Comparison of ENCODE assay signal across 21 cellular contexts in the genomic region with DNA sequence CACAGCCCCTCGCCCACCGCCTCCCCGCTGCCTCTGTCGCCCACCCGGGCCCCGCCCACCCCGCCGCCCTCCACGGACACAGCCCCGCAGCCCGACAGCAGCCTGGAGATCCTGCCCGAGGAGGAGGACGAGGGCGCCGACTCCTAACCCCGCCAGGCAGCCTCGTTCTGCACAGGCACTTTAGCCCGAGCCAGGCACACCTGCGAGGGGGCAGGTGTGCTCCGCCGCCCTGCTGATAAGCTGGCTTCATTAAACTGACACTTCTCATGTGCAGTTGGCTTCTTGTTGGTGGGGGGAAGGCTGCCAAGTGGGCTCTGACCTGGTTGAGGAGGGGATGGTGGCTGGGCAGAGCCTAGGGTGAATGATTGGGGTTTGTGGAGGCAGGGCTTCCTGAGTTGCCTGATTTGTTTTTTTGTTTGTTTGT. TPM values are rescaled to one million over a fixed set of nuclear protein-coding genes. Genes with fewer than 3 reads are reported as not detected.
DNase-seq lines count a peak whose midpoint lies in the region; ATAC-seq and TF ChIP-seq lines count a peak whose summit lies in the region.
"Had no signal": no experiment of that assay in that cellular context is flagged by ENCODE, and none has a peak within 500 bp of the region (broad histone marks: within the 10 kb centered on the region; RNA-seq: fewer than 3 reads in every experiment).

No MANE protein-coding gene starts in this region.

- peaks cover 40% of the 10 kb centered on the region for H4K20me1 ChIP-seq in OCI-LY3 (ENCODE audit: insufficient read depth, low read length)

- H3K9ac ChIP-seq in OCI-LY3 (ENCODE audit: low read length), result peak overlapping the region; percentile 13; the same call in 1 of the 2 replicates

- no peaks in the 10 kb centered on the region for H3K4me1 ChIP-seq in right cardiac atrium (ENCODE audit: control insufficient read depth, insufficient read depth, low read length)
- peaks cover 58% of the 10 kb centered on the region for H3K4me1 ChIP-seq in OCI-LY3 (ENCODE audit: low read length)

- 91% methylated on average over 21 of the region's 21 CpGs for WGBS in right cardiac atrium

- no peak overlapping the region for H3K4me3 ChIP-seq in right cardiac atrium (ENCODE audit: low read length)
- H3K4me3 ChIP-seq in OCI-LY3 (ENCODE audit: low read length), result peak overlapping the region; percentile 32
- H3K4me3 ChIP-seq: adrenal gland had no signal

- TF ChIP-seq CTCF in OCI-LY3 (IDR thresholded peaks at IDR 0.05; ENCODE audit: low read depth, low read length), result no peak
- no peak for TF ChIP-seq CTCF in GM10266 (IDR thresholded peaks at IDR 0.05; ENCODE audit: control insufficient read depth, insufficient read depth, low read depth, missing control alignments)
- no peak for TF ChIP-seq CTCF in CD4-positive, alpha-beta T cell (IDR thresholded peaks at IDR 0.05)

- no peak overlapping the region for H2AFZ ChIP-seq in OCI-LY3 (ENCODE audit: low read depth, low read length)

- peaks cover 61% of the 10 kb centered on the region for H3K36me3 ChIP-seq in OCI-LY3 (replicated peaks; ENCODE audit: low read depth, low read length)

- intact Hi-C loops in right cardiac atrium (cut with DNase I) (no loop called here), left cardiac atrium (cut with DNase I) (no loop called here)
- intact Hi-C loops in CD4-positive, alpha-beta T cell (cut with DNase I, micrococcal nuclease), result no loop called here

- no peaks in the 10 kb centered on the region for H3K27me3 ChIP-seq in right cardiac atrium (ENCODE audit: control insufficient read depth, insufficient read depth)
- H3K27me3 ChIP-seq in OCI-LY3 (ENCODE audit: low read depth, low read length), result no peaks in the 10 kb centered on the region
- no peaks in the 10 kb centered on the region for H3K27me3 ChIP-seq in CD4-positive, alpha-beta T cell (ENCODE audit: control insufficient read depth, insufficient read depth, low read length)
- H3K27me3 ChIP-seq: adrenal gland had no signal

- H3K27ac Mint-ChIP-seq in CD4-positive, alpha-beta T cell, result no peak overlapping the region
- H3K27ac Mint-ChIP-seq: activated CD4-positive, alpha-beta T cell treated with anti-CD3 and anti-CD28 coated beads, Interleukin-2, amount 10 ng/mL, durations not matched to agents 7 days and 5 days; T-cell had no signal

- no peak overlapping the region for H3K4me3 Mint-ChIP-seq in CD4-positive, alpha-beta T cell
- H3K4me3 Mint-ChIP-seq: activated CD4-positive, alpha-beta T cell treated with anti-CD3 and anti-CD28 coated beads, Interleukin-2, amount 10 ng/mL, durations not matched to agents 7 days and 5 days had no signal

- CTCF ChIA-PET in CD4-positive, alpha-beta T cell (lab: Charles Lee), result no interaction called here

- no peaks in the 10 kb centered on the region for H3K9me3 Mint-ChIP-seq in CD4-positive, alpha-beta T cell
- H3K9me3 Mint-ChIP-seq: activated CD4-positive, alpha-beta T cell treated with anti-CD3 and anti-CD28 coated beads, Interleukin-2, amount 10 ng/mL, durations not matched to agents 7 days and 5 days; T-cell had no signal

- H3K27ac ChIP-seq in right cardiac atrium (ENCODE audit: low read length) (no peak overlapping the region), OCI-LY3 (ENCODE audit: low read length) (peak overlapping the region; percentile 78)
- H3K27ac ChIP-seq in CD4-positive, alpha-beta T cell (ENCODE audit: low read depth, low read length), result no peak overlapping the region
- H3K27ac ChIP-seq: adrenal gland had no signal

- no peaks in the 10 kb centered on the region for H3K27me3 Mint-ChIP-seq in CD4-positive, alpha-beta T cell
- H3K27me3 Mint-ChIP-seq: T-cell had no signal

- POLR2A ChIA-PET in CD4-positive, alpha-beta T cell (lab: Charles Lee), result interaction anchor here (1.0 kb wide), 1 partner anchor 9 kb away, joined by 3 read pairs; no protein-coding TSS in a partner anchor

- DNase-seq in right cardiac atrium (peak in 2 of 3 donors; percentile 49 to 56), left cardiac atrium (no peak), NCI-H146 (lab: John Stamatoyannopoulos, UW) (peak; percentile 84), putamen (ENCODE audit: low spot score) (no peak), GM10266 (ENCODE audit: extremely low spot score) (no peak)
- no peak for DNase-seq in CD4-positive, alpha-beta T cell
- DNase-seq: activated CD4-positive, alpha-beta T cell treated with anti-CD3 and anti-CD28 coated beads, Interleukin-2, amount 10 ng/mL, durations not matched to agents 7 days and 5 days; activated CD8-positive, alpha-beta memory T cell treated with anti-CD3 and anti-CD28 coated beads, Interleukin-2, amount 50 U/mL, for 48 hours; activated gamma-delta T cell treated with Interleukin-2 at 50 U/mL for 16 hours; dermis blood vessel endothelial cell; DND-41; hippocampal formation; kidney; mammary epithelial cell; occipital lobe; OCI-M1; Right ventricle myocardium superior; T-cell had no signal

- peaks cover 23% of the 10 kb centered on the region for H3K36me3 Mint-ChIP-seq in CD4-positive, alpha-beta T cell (ENCODE audit: low read depth)

- H3K4me2 ChIP-seq in OCI-LY3 (ENCODE audit: low read length), result peak overlapping the region; percentile 56

- ATAC-seq in right cardiac atrium (no peak), left cardiac atrium (no peak), HG03175 (IDR thresholded peaks at IDR 0.05; ENCODE audit: unreplicated experiment) (no peak)
- ATAC-seq in CD4-positive, alpha-beta T cell (ENCODE audit: poor library complexity), result no peak
- ATAC-seq: T-cell had no signal

- H3K79me2 ChIP-seq in OCI-LY3 (ENCODE audit: low read length), result peaks cover 13% of the 10 kb centered on the region

- peaks cover 11% of the 10 kb centered on the region for H3K4me1 Mint-ChIP-seq in CD4-positive, alpha-beta T cell (ENCODE audit: low read depth)

- H3K9me3 ChIP-seq in right cardiac atrium (ENCODE audit: control insufficient read depth, low read length) (no peaks in the 10 kb centered on the region), OCI-LY3 (ENCODE audit: insufficient read depth, low read length) (no peaks in the 10 kb centered on the region)
- no peaks in the 10 kb centered on the region for H3K9me3 ChIP-seq in CD4-positive, alpha-beta T cell (ENCODE audit: control insufficient read depth, low read length)
- H3K9me3 ChIP-seq: adrenal gland had no signal

RNA-seq across cellular contexts. Expression of a gene that starts 8.2 kb away (rescaled TPM):
- total RNA-seq in right cardiac atrium, result under 1 TPM in 3 of 4 donors, not detected in 1; 0.24 to 0.92 (median 0.60) TPM
- polyA plus RNA-seq in right cardiac atrium, result 0.29 TPM
- under 1 TPM; 0.34 to 0.38 TPM for total RNA-seq in left cardiac atrium
- total RNA-seq in CD4-positive, alpha-beta T cell, result 1 to 10 TPM; 4.7 to 5.4 TPM
- total RNA-seq: mammary epithelial cell, occipital lobe, Right ventricle myocardium superior had no signal

RNA-seq across cellular contexts. Expression of a gene that starts 11.0 kb away (rescaled TPM):
- 10 to 100 TPM; 35.7 to 45.7 (median 42.1) TPM for total RNA-seq in right cardiac atrium
- 35.6 TPM for polyA plus RNA-seq in right cardiac atrium
- total RNA-seq in left cardiac atrium, result 10 to 100 TPM; 28.3 to 36.0 TPM
- 10 to 100 TPM; 35.5 to 35.8 TPM for total RNA-seq in CD4-positive, alpha-beta T cell

RNA-seq across cellular contexts. Expression of a gene that starts 11.3 kb away (rescaled TPM):
- 10 to 100 TPM; 32.4 to 38.7 (median 36.4) TPM for total RNA-seq in right cardiac atrium
- polyA plus RNA-seq in right cardiac atrium, result 40.2 TPM
- total RNA-seq in left cardiac atrium, result 10 to 100 TPM; 33.5 to 36.6 TPM
- total RNA-seq in CD4-positive, alpha-beta T cell, result 10 to 100 TPM; 15.1 to 15.8 TPM

RNA-seq across cellular contexts. Expression of a gene that starts 21.1 kb away (rescaled TPM):
- total RNA-seq in right cardiac atrium, result 100 to 1,000 TPM in 1 of 4 donors, 10 to 100 TPM in 3; 38.6 to 144 (median 42.9) TPM
- polyA plus RNA-seq in right cardiac atrium, result 40.8 TPM
- total RNA-seq in left cardiac atrium, result 10 to 100 TPM; 38.7 to 54.5 TPM
- total RNA-seq in CD4-positive, alpha-beta T cell, result 10 to 100 TPM; 96.1 to 98.1 TPM

RNA-seq across cellular contexts. Expression of a gene that starts 37.5 kb away (rescaled TPM):
- 100 to 1,000 TPM; 127 to 146 (median 141) TPM for total RNA-seq in right cardiac atrium
- polyA plus RNA-seq in right cardiac atrium, result 134 TPM
- 100 to 1,000 TPM; 113 to 122 TPM for total RNA-seq in left cardiac atrium
- 100 to 1,000 TPM; 127 to 134 TPM for total RNA-seq in CD4-positive, alpha-beta T cell

Comparison
In these comparisons a context has a peak if more than half of its experiments do, and no peak if none do; other contexts are left out.
1. DNase-seq: peak in right cardiac atrium (2 of 3) and NCI-H146 (single experiment); none in left cardiac atrium (single experiment), putamen (single experiment), GM10266 (single experiment) and CD4-positive, alpha-beta T cell (0 of 10).